ENCODE assay signal across 13 cellular contexts in genomic region chr17:72657467-72658317, GRCh38.
DNase-seq lines count a peak whose midpoint lies in the region; ATAC-seq, FAIRE-seq and TF ChIP-seq lines count a peak whose summit lies in the region.
"Had no signal": no experiment of that assay in that cellular context is flagged by ENCODE, and none has a peak within 500 bp of the region (broad histone marks: within the 10 kb centered on the region; RNA-seq: fewer than 3 reads in every experiment).

No MANE protein-coding gene starts in this region.

- TF ChIP-seq POLR2A in testis (IDR thresholded peaks at IDR 0.05): no peak

- ATAC-seq in GM18868 (IDR thresholded peaks at IDR 0.05; ENCODE audit: unreplicated experiment): peak; percentile 56
- ATAC-seq: CD8-positive, alpha-beta T cell had no signal

- H3K27me3 ChIP-seq in A673 (replicated peaks; ENCODE audit: insufficient read depth, low read depth, low read length, poor library complexity) (no peaks in the 10 kb centered on the region), testis (no peaks in the 10 kb centered on the region)

- intact Hi-C loops in A673 (cut with micrococcal nuclease; ENCODE audit: unreplicated experiment): no loop called here
- intact Hi-C loops in testis (cut with DNase I; ENCODE audit: low total_unique reads): no loop called here

- POLR2A ChIA-PET in A673 (lab: Charles Lee; ENCODE audit: low non-redundant PET): no interaction called here

- BruUV-seq in A673 (replicated peaks; lab: Mats Ljungman, UMichigan): no TSS peak

- H3K9me3 ChIP-seq in A673 (ENCODE audit: low read depth, low read length, poor library complexity, severe bottlenecking) (no peaks in the 10 kb centered on the region), testis (no peaks in the 10 kb centered on the region)

- CTCF ChIA-PET in A673 (lab: Charles Lee): no interaction called here

- peak; percentile 3 for TF ChIP-seq CTCF in fibroblast of mammary gland (conservative IDR thresholded peaks at IDR 0.05; ENCODE audit: control insufficient read depth, insufficient read depth, low read depth, low read length)
- no peak for TF ChIP-seq CTCF in A673 (conservative IDR thresholded peaks at IDR 0.05; ENCODE audit: low read depth, low read length)
- no peak for TF ChIP-seq CTCF in testis (IDR thresholded peaks at IDR 0.05)

- DNase-seq in AG08395 (ENCODE audit: low spot score): peak; percentile 34
- DNase-seq in RCC 7860 (ENCODE audit: low spot score): peak; percentile 36
- DNase-seq in fibroblast of mammary gland (ENCODE audit: low read depth): peak; percentile 40
- DNase-seq in A673 (ENCODE audit: low spot score): no peak
- no peak for DNase-seq in testis
- DNase-seq in kidney glomerular epithelial cell (lab: John Stamatoyannopoulos, UW): no peak
- no peak for DNase-seq in Ammon's horn (ENCODE audit: low spot score)
- DNase-seq: activated CD8-positive, alpha-beta memory T cell treated with anti-CD3 and anti-CD28 coated beads, Interleukin-2, amount 50 U/mL, for 48 hours; amniotic stem cell; CD8-positive, alpha-beta T cell; effector memory CD4-positive, alpha-beta T cell; NCI-H1105 treated with DMSO at 0.1 percent for 48 hours had no signal

- no peaks in the 10 kb centered on the region for H3K4me1 ChIP-seq in A673 (ENCODE audit: insufficient read depth, low read length, poor library complexity, severe bottlenecking)
- peaks cover 14% of the 10 kb centered on the region for H3K4me1 ChIP-seq in testis

- H3K36me3 ChIP-seq in A673 (ENCODE audit: insufficient read depth, low read length, poor library complexity, severe bottlenecking) (no peaks in the 10 kb centered on the region), testis (ENCODE audit: low read depth, missing control alignments) (no peaks in the 10 kb centered on the region)

- FAIRE-seq in RCC 7860 (lab: Jason Lieb, UNC): no peak

- WGBS in testis, 2 donors: 84 to 89% methylated on average over 9 of the region's 9 CpGs

- H3K27ac ChIP-seq in A673 (ENCODE audit: low read depth, low read length, poor library complexity, severe bottlenecking): no peak overlapping the region
- no peak overlapping the region for H3K27ac ChIP-seq in testis

- H3K4me3 ChIP-seq in fibroblast of mammary gland (ENCODE audit: control insufficient read depth, low read depth, low read length) (no peak overlapping the region), A673 (ENCODE audit: low read depth, low read length, poor library complexity, severe bottlenecking) (no peak overlapping the region), testis (no peak overlapping the region)

Comparison
In these comparisons a context has a peak if more than half of its experiments do, and no peak if none do; other contexts are left out.
1. DNase-seq: peak in AG08395 (single experiment), RCC 7860 (single experiment) and fibroblast of mammary gland (single experiment); none in A673 (single experiment), testis (single experiment), kidney glomerular epithelial cell (single experiment) and Ammon's horn (single experiment).